20 cellular contexts compared by ENCODE assay signal in the genomic region with DNA sequence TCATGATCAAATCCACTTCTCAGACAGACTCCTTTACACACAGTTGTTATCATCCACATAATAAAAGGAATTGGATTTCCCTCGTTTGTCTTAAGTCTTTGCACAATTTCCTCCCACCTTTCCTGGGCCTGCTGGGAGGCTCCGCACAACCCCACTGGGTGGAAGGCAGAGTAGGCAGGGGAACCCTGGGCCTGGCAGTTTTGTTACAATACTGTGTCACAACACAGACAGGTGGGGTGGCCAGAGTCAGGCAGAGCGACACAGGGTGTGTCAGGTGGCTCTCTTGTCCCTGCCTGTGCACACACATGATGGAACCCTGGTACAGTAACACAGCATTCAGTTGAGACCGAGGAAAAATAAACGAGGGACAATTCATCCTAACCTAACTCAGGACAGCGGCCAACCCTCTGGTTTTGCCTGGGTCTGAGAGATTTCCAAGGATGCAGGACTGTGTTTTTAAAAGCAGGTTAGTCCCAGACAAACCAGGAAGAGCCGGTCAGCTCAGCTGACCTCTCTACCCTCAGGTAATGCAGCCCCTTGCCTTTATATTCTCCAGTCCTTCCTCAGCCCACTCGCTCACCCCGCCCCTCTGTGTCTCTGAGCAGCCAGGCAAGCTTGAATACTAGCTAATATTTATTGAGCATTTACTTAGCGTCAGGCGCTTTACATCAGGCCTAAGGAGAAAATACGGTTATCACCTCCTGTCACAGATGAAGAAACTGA. TPM values are rescaled to one million over a fixed set of nuclear protein-coding genes. Genes with fewer than 3 reads are reported as not detected.
DNase-seq lines count a peak whose midpoint lies in the region; ATAC-seq and TF ChIP-seq lines count a peak whose summit lies in the region.
"Had no signal": no experiment of that assay in that cellular context is flagged by ENCODE, and none has a peak within 500 bp of the region (broad histone marks: within the 10 kb centered on the region; RNA-seq: fewer than 3 reads in every experiment).

No MANE protein-coding gene starts in this region.

- H3K9me3 ChIP-seq in MM.1S (replicated peaks; ENCODE audit: insufficient read depth, low read length) (no peaks in the 10 kb centered on the region), esophagus muscularis mucosa (no peaks in the 10 kb centered on the region)
- H3K9me3 ChIP-seq: HAP-1, heart right ventricle, prostate gland, SJCRH30 had no signal

- ATAC-seq in GM21723 (IDR thresholded peaks at IDR 0.05; ENCODE audit: unreplicated experiment) = no peak
- no peak for ATAC-seq in activated T-cell treated with anti-CD3 and anti-CD28 coated beads, Interleukin-2, amount 50 U/mL, for 72 hours (replicated peaks in 1 of 2)
- ATAC-seq: effector memory CD8-positive, alpha-beta T cell; natural killer cell had no signal

- no peaks in the 10 kb centered on the region for H3K9me2 ChIP-seq in MM.1S (replicated peaks; ENCODE audit: insufficient read depth, low read length)

- peaks cover 32% of the 10 kb centered on the region for H3K4me1 Mint-ChIP-seq in activated T-cell treated with anti-CD3 and anti-CD28 coated beads, Interleukin-2, amount 50 U/mL, for 72 hours (ENCODE audit: low read depth)
- H3K4me1 Mint-ChIP-seq: natural killer cell had no signal

- peak overlapping the region; percentile 57; the same call in 1 of the 2 replicates for H2AFZ ChIP-seq in MM.1S (ENCODE audit: low read length)

- no peak overlapping the region for H3K27ac Mint-ChIP-seq in activated T-cell treated with anti-CD3 and anti-CD28 coated beads, Interleukin-2, amount 50 U/mL, for 72 hours
- H3K27ac Mint-ChIP-seq: activated naive CD4-positive, alpha-beta T cell treated with anti-CD3 and anti-CD28 coated beads for 36 hours; effector memory CD8-positive, alpha-beta T cell; natural killer cell; T-helper 1 cell treated with Interleukin-12 subunit alpha and Interleukin-12 subunit beta and Interleukin-4 antibody, amounts not matched to agents 30 μg/mL and 1 μg/mL, for 36 hours had no signal

- TF ChIP-seq CTCF in MM.1S (IDR thresholded peaks at IDR 0.05; ENCODE audit: low read length) = no peak
- TF ChIP-seq CTCF in esophagus muscularis mucosa (IDR thresholded peaks at IDR 0.05) = no peak

- no peak overlapping the region for H3K4me3 Mint-ChIP-seq in activated T-cell treated with anti-CD3 and anti-CD28 coated beads, Interleukin-2, amount 50 U/mL, for 72 hours
- H3K4me3 Mint-ChIP-seq: activated naive CD4-positive, alpha-beta T cell treated with anti-CD3 and anti-CD28 coated beads for 36 hours; effector memory CD8-positive, alpha-beta T cell; natural killer cell; T-helper 1 cell treated with Interleukin-12 subunit alpha and Interleukin-12 subunit beta and Interleukin-4 antibody, amounts not matched to agents 30 μg/mL and 1 μg/mL, for 36 hours had no signal

- H3K9me3 Mint-ChIP-seq in activated T-cell treated with anti-CD3 and anti-CD28 coated beads, Interleukin-2, amount 50 U/mL, for 72 hours = no peaks in the 10 kb centered on the region
- H3K9me3 Mint-ChIP-seq: activated naive CD4-positive, alpha-beta T cell treated with anti-CD3 and anti-CD28 coated beads for 36 hours; effector memory CD8-positive, alpha-beta T cell; natural killer cell; T-helper 1 cell treated with Interleukin-12 subunit alpha and Interleukin-12 subunit beta and Interleukin-4 antibody, amounts not matched to agents 30 μg/mL and 1 μg/mL, for 36 hours had no signal

- peaks cover 31% of the 10 kb centered on the region for H3K27me3 Mint-ChIP-seq in activated T-cell treated with anti-CD3 and anti-CD28 coated beads, Interleukin-2, amount 50 U/mL, for 72 hours (ENCODE audit: low read depth)

- peaks cover 13% of the 10 kb centered on the region for H3F3A ChIP-seq in MM.1S (ENCODE audit: insufficient read depth, low read length)

- no peak overlapping the region for H3K9ac ChIP-seq in MM.1S (ENCODE audit: low read length)
- no peak overlapping the region for H3K9ac ChIP-seq in rectal smooth muscle tissue (ENCODE audit: low read length)

- peaks cover 36% of the 10 kb centered on the region for H3K4me1 ChIP-seq in MM.1S (ENCODE audit: low read length)
- peaks cover 32 to 48% (median 45%) of the 10 kb centered on the region in 4 donors for H3K4me1 ChIP-seq in esophagus muscularis mucosa
- peaks cover 25% of the 10 kb centered on the region for H3K4me1 ChIP-seq in rectal smooth muscle tissue (ENCODE audit: control insufficient read depth, insufficient read depth, low read length)

- H3K36me3 Mint-ChIP-seq in activated T-cell treated with anti-CD3 and anti-CD28 coated beads, Interleukin-2, amount 50 U/mL, for 72 hours (ENCODE audit: insufficient read depth in 2 of 2) = peaks cover 0 to 2% of the 10 kb centered on the region in 2 donors
- H3K36me3 Mint-ChIP-seq: natural killer cell had no signal

- H3K4me3 ChIP-seq in MM.1S (ENCODE audit: low read length) (no peak overlapping the region), esophagus muscularis mucosa (peak overlapping the region in 1 of 4 donors; percentile 3), rectal smooth muscle tissue (ENCODE audit: low read length) (no peak overlapping the region)
- H3K4me3 ChIP-seq: HAP-1, prostate gland had no signal

- H3K36me3 ChIP-seq in MM.1S (replicated peaks; ENCODE audit: insufficient read depth, low read length) (no peaks in the 10 kb centered on the region), esophagus muscularis mucosa (no peaks in the 10 kb centered on the region), rectal smooth muscle tissue (ENCODE audit: control insufficient read depth, insufficient read depth, low read length) (no peaks in the 10 kb centered on the region)
- H3K36me3 ChIP-seq: HAP-1, heart right ventricle, prostate gland, SJCRH30 had no signal

- DNase-seq in ELF-1 (ENCODE audit: low read depth, low spot score) = peak; percentile 73
- no peak for DNase-seq in MM.1S
- peak; percentile 77 for DNase-seq in esophagus muscularis mucosa (ENCODE audit: extremely low spot score)
- no peak for DNase-seq in NCI-H82 (lab: John Stamatoyannopoulos, UW)
- no peak for DNase-seq in activated T-cell treated with anti-CD3 and anti-CD28 coated beads, Interleukin-2, amount 50 U/mL, for 72 hours
- DNase-seq: activated CD4-positive, alpha-beta T cell treated with anti-CD3 and anti-CD28 coated beads, Interleukin-2, amount 50 U/mL, for 4 hours; activated naive CD4-positive, alpha-beta T cell treated with anti-CD3 and anti-CD28 coated beads for 36 hours; aorta; effector memory CD8-positive, alpha-beta T cell; heart right ventricle; natural killer cell; NCI-H1436 treated with DMSO at 0.1 percent for 48 hours; NCI-H69; stimulated activated CD8-positive, alpha-beta memory T cell treated with anti-CD3 and anti-CD28 coated beads, Interleukin-4, amount 100 ng/mL, for 48 hours had no signal

- 73% methylated on average over 12 of the region's 12 CpGs for WGBS in esophagus muscularis mucosa

- TF ChIP-seq POLR2A in esophagus muscularis mucosa (IDR thresholded peaks at IDR 0.05; ENCODE audit: low read depth) = no peak

- TF ChIP-seq EP300 in esophagus muscularis mucosa (IDR thresholded peaks at IDR 0.05) = no peak

- intact Hi-C loops in esophagus muscularis mucosa (cut with DNase I) = no loop called here

- H3K27me3 ChIP-seq in MM.1S (replicated peaks; ENCODE audit: insufficient read depth, low read length) = no peaks in the 10 kb centered on the region
- no peaks in the 10 kb centered on the region for H3K27me3 ChIP-seq in esophagus muscularis mucosa
- H3K27me3 ChIP-seq in rectal smooth muscle tissue (ENCODE audit: control insufficient read depth, insufficient read depth, low read length) = no peaks in the 10 kb centered on the region
- H3K27me3 ChIP-seq: heart right ventricle, SJCRH30 had no signal

- H3K4me2 ChIP-seq in MM.1S (ENCODE audit: low read depth, low read length) = peak overlapping the region; percentile 59; the same call in 1 of the 2 replicates

- no peaks in the 10 kb centered on the region for H4K20me1 ChIP-seq in MM.1S (ENCODE audit: insufficient read depth, low read length)

- H3K27ac ChIP-seq in MM.1S (ENCODE audit: low read length) (peak overlapping the region; percentile 83; the same call in 1 of the 2 replicates), esophagus muscularis mucosa (replicated peaks in 1 of 4) (peak overlapping the region; percentile 80 to 93 (median 82)), rectal smooth muscle tissue (ENCODE audit: low read depth, low read length) (peak overlapping the region; percentile 52)
- H3K27ac ChIP-seq: SJCRH30 had no signal

- no peaks in the 10 kb centered on the region for H3K79me2 ChIP-seq in MM.1S (ENCODE audit: low read length)

RNA-seq across cellular contexts. Expression of gene FAM174B, which starts 8.8 kb away (rescaled TPM):
- total RNA-seq in esophagus muscularis mucosa = 10 to 100 TPM in 2 of 4 donors, 1 to 10 TPM in 2; 7.5 to 15.2 (median 9.9) TPM
- total RNA-seq in activated T-cell treated with anti-CD3 and anti-CD28 coated beads, Interleukin-2, amount 50 U/mL, for 72 hours = 1 to 10 TPM; 5.0 to 9.9 TPM

Comparison
In these comparisons a context has a peak if more than half of its experiments do, and no peak if none do; other contexts are left out.
1. DNase-seq: peak in ELF-1 (single experiment) and esophagus muscularis mucosa (single experiment); none in MM.1S (single experiment), NCI-H82 (single experiment) and activated T-cell treated with anti-CD3 and anti-CD28 coated beads, Interleukin-2, amount 50 U/mL, for 72 hours (0 of 2).
2. Peak in every context shown above with its lines, with median percentiles within 50 percentile points of each other: H3K27ac ChIP-seq.